In genomic region chr3:106688463-106688862, GRCh38 we compare ENCODE assay signal across 11 cellular contexts.
A peak's percentile ranks its signal among the peaks of the same experiment; 100 is the strongest.
DNase-seq lines count a peak whose midpoint lies in the region; ATAC-seq and TF ChIP-seq lines count a peak whose summit lies in the region.
"Had no signal": no experiment of that assay in that cellular context is flagged by ENCODE, and none has a peak within 500 bp of the region (broad histone marks: within the 10 kb centered on the region; RNA-seq: fewer than 3 reads in every experiment).

No MANE protein-coding gene starts in this region.

- TF ChIP-seq CTCF in AG09309 (IDR thresholded peaks at IDR 0.05; ENCODE audit: control insufficient read depth, insufficient read depth, low read depth, low read length, missing control alignments) = no peak
- TF ChIP-seq CTCF in adrenal gland (IDR thresholded peaks at IDR 0.05) = no peak
- TF ChIP-seq CTCF in left lung (IDR thresholded peaks at IDR 0.05) = no peak

- no peaks in the 10 kb centered on the region for H3K27me3 ChIP-seq in adrenal gland
- H3K27me3 ChIP-seq in left lung = no peaks in the 10 kb centered on the region

- DNase-seq in AG09309 (ENCODE audit: low read depth) (peak; percentile 87), HuH-7 (ENCODE audit: low spot score) (peak; percentile 47), adrenal gland (peak in 5 of 7 donors; percentile 4 to 31 (median 20)), left lung (no peak), midbrain (lab: John Stamatoyannopoulos, UW) (no peak)
- no peak for DNase-seq in activated CD4-positive, CD25-positive, alpha-beta regulatory T cell (lab: John Stamatoyannopoulos, UW)
- DNase-seq: activated gamma-delta T cell treated with Interleukin-2 at 50 U/mL for 16 hours, DMS79 treated with DMSO at 0.1 percent for 48 hours, NCI-H446 treated with DMSO at 0.1 percent for 48 hours had no signal

- no peak overlapping the region for H3K27ac ChIP-seq in adrenal gland
- H3K27ac ChIP-seq in left lung = no peak overlapping the region

- no peaks in the 10 kb centered on the region for H3K36me3 ChIP-seq in adrenal gland (replicated peaks in 1 of 2)
- no peaks in the 10 kb centered on the region for H3K36me3 ChIP-seq in left lung

- whole genome bisulfite sequencing in adrenal gland, 4 donors = 33 to 42% (median 37%) methylated on average over 2 of the region's 2 CpGs

- intact Hi-C loops in adrenal gland (cut with DNase I) (no loop called here), left lung (cut with DNase I) (no loop called here)

- H3K4me1 ChIP-seq in adrenal gland (replicated peaks in 1 of 2) (no peaks in the 10 kb centered on the region), left lung (no peaks in the 10 kb centered on the region)

- no peak for TF ChIP-seq POLR2A in adrenal gland (IDR thresholded peaks at IDR 0.05)

- H3K9me3 ChIP-seq in adrenal gland (replicated peaks in 1 of 3) = no peaks in the 10 kb centered on the region
- no peaks in the 10 kb centered on the region for H3K9me3 ChIP-seq in left lung

- H3K4me3 ChIP-seq in AG09309 (ENCODE audit: control insufficient read depth, low read depth, low read length) = no peak overlapping the region
- H3K4me3 ChIP-seq in adrenal gland = no peak overlapping the region
- no peak overlapping the region for H3K4me3 ChIP-seq in left lung

- ATAC-seq in left lung (peak; percentile 78), GM21360 (IDR thresholded peaks at IDR 0.05; ENCODE audit: unreplicated experiment) (no peak), GM21737 (IDR thresholded peaks at IDR 0.05; ENCODE audit: unreplicated experiment) (no peak)

Comparison
In these comparisons a context has a peak if more than half of its experiments do, and no peak if none do; other contexts are left out.
1. DNase-seq: peak in AG09309 (single experiment), HuH-7 (single experiment) and adrenal gland (5 of 7); none in left lung (0 of 2), activated CD4-positive, CD25-positive, alpha-beta regulatory T cell (0 of 4) and midbrain (single experiment).